1 cellular context compared by ENCODE assay signal in genomic region chr6:130975325-130975724, GRCh38.
TF ChIP-seq lines count a peak whose summit lies in the region.

No MANE protein-coding gene starts in this region.

TF ChIP-seq in endothelial cell of umbilical vein, 7 proteins besides CTCF, POLR2A, EP300 and RAD21 (continued from another document):
- TF ChIP-seq JUN (IDR thresholded peaks at IDR 0.05; ENCODE audit: borderline replicate concordance, insufficient read depth, insufficient read length, low read depth) (no peak), FOS (IDR thresholded peaks at IDR 0.05; ENCODE audit: borderline replicate concordance, insufficient read depth, low read length) (peak; percentile 71)
